ENCODE assay signal across 30 cellular contexts in genomic region chr15:85657132-85657531, GRCh38.
"Had no signal": no experiment of that assay in that cellular context is flagged by ENCODE, and none has a peak within 500 bp of the region (broad histone marks: within the 10 kb centered on the region; RNA-seq: fewer than 3 reads in every experiment).

No MANE protein-coding gene starts in this region.

- H3K4me3 ChIP-seq: neural progenitor cell, ovary, psoas muscle, skin epidermis, smooth muscle cell, spleen, stomach, thoracic aorta, thyroid gland, tibial nerve, upper lobe of left lung, vagina had no signal

- H3K4me3 Mint-ChIP-seq: naive thymus-derived CD4-positive, alpha-beta T cell; nephron; neural progenitor cell; stimulated activated memory B cell treated with anti-CD40 and anti-IgM and Interleukin-4, amounts not matched to agents 10 μg/mL and 1 μg/mL and 100 μg/mL, for 72 hours; stimulated activated naive CD8-positive, alpha-beta T cell treated with anti-CD3 and anti-CD28 coated beads, Interleukin-15, Interleukin-2, amounts not matched to agents 100 ng/mL and 50 ng/mL, for 24 hours had no signal

- H3K4me2 ChIP-seq: neural progenitor cell, smooth muscle cell had no signal

- H3K27me3 Mint-ChIP-seq: naive thymus-derived CD4-positive, alpha-beta T cell; progenitor cell of endocrine pancreas; stimulated activated memory B cell treated with anti-CD40 and anti-IgM and Interleukin-4, amounts not matched to agents 10 μg/mL and 1 μg/mL and 100 μg/mL, for 72 hours; stimulated activated naive CD8-positive, alpha-beta T cell treated with anti-CD3 and anti-CD28 coated beads, Interleukin-15, Interleukin-2, amounts not matched to agents 100 ng/mL and 50 ng/mL, for 24 hours had no signal

- H3K27ac Mint-ChIP-seq: nephron; neural progenitor cell; progenitor cell of endocrine pancreas; stimulated activated memory B cell treated with anti-CD40 and anti-IgM and Interleukin-4, amounts not matched to agents 10 μg/mL and 1 μg/mL and 100 μg/mL, for 72 hours; stimulated activated naive CD8-positive, alpha-beta T cell treated with anti-CD3 and anti-CD28 coated beads, Interleukin-15, Interleukin-2, amounts not matched to agents 100 ng/mL and 50 ng/mL, for 24 hours had no signal

- H3K9me3 Mint-ChIP-seq: naive thymus-derived CD4-positive, alpha-beta T cell; nephron; neural progenitor cell; stimulated activated memory B cell treated with anti-CD40 and anti-IgM and Interleukin-4, amounts not matched to agents 10 μg/mL and 1 μg/mL and 100 μg/mL, for 72 hours; stimulated activated naive CD8-positive, alpha-beta T cell treated with anti-CD3 and anti-CD28 coated beads, Interleukin-15, Interleukin-2, amounts not matched to agents 100 ng/mL and 50 ng/mL, for 24 hours had no signal

- ATAC-seq: naive thymus-derived CD4-positive, alpha-beta T cell; psoas muscle; right cardiac atrium; sciatic nerve; stimulated activated memory B cell treated with anti-CD40 and anti-IgM and Interleukin-4, amounts not matched to agents 10 μg/mL and 1 μg/mL and 100 μg/mL, for 72 hours had no signal

- FAIRE-seq: urothelium cell line had no signal

- H3K9ac ChIP-seq: neural progenitor cell, parathyroid adenoma had no signal

- H3K27me3 ChIP-seq: neural progenitor cell, ovary, spleen, stomach, thyroid gland, tibial nerve, upper lobe of left lung, vagina had no signal

- H3K4me1 ChIP-seq: neural progenitor cell, parathyroid adenoma had no signal

- H3K9me3 ChIP-seq: ovary, psoas muscle, spleen, stomach, thoracic aorta, thyroid gland, tibial nerve, upper lobe of left lung, vagina had no signal

- H3K36me3 ChIP-seq: ovary had no signal

- H3K27ac ChIP-seq: neural progenitor cell, ovary, parathyroid adenoma, psoas muscle, skin epidermis, spleen, stomach, thoracic aorta, thyroid gland, tibial nerve, upper lobe of left lung, vagina had no signal

- H3K4me1 Mint-ChIP-seq: nephron had no signal

- DNase-seq: naive thymus-derived CD4-positive, alpha-beta T cell; occipital lobe; ovary; posterior cingulate gyrus; psoas muscle; right cardiac atrium; spleen; stimulated activated CD4-positive, alpha-beta T cell treated with anti-CD3 and anti-CD28 coated beads, Interleukin-12 subunit alpha, Interleukin-12 subunit beta, amount 100 ng/mL, for 4 hours; stimulated activated CD4-positive, alpha-beta T cell treated with anti-CD3 and anti-CD28 coated beads, Interleukin-1b, Interleukin-23, amount 100 ng/mL, for 48 hours; stimulated activated CD4-positive, alpha-beta T cell treated with anti-CD3 and anti-CD28 coated beads, Interleukin-4, amount 100 ng/mL, for 1 hour; stimulated activated CD4-positive, alpha-beta T cell treated with anti-CD3 and anti-CD28 coated beads, Interleukin-4, amount 100 ng/mL, for 4 hours; stimulated activated CD8-positive, alpha-beta memory T cell treated with anti-CD3 and anti-CD28 coated beads, Interleukin-4, amount 100 ng/mL, for 48 hours; stimulated activated naive CD4-positive, alpha-beta T cell treated with Interleukin-2 at 50 U/mL for 16 hours; stomach; thyroid gland; trophoblast cell had no signal

- H3K79me2 ChIP-seq: parathyroid adenoma had no signal

- H2AFZ ChIP-seq: neural progenitor cell, parathyroid adenoma had no signal
